ENCODE assay signal across 21 cellular contexts in genomic region chr9:131258698-131259431, GRCh38. TPM values are rescaled to one million over a fixed set of nuclear protein-coding genes. Genes with fewer than 3 reads are reported as not detected.
DNase-seq lines count a peak whose midpoint lies in the region; ATAC-seq and TF ChIP-seq lines count a peak whose summit lies in the region.
"Had no signal": no experiment of that assay in that cellular context is flagged by ENCODE, and none has a peak within 500 bp of the region (broad histone marks: within the 10 kb centered on the region; RNA-seq: fewer than 3 reads in every experiment).

No MANE protein-coding gene starts in this region.

- peaks cover 3% of the 10 kb centered on the region for H3F3A ChIP-seq in smooth muscle cell (ENCODE audit: low read depth)

- no peak for ATAC-seq in activated CD4-positive, alpha-beta T cell treated with anti-CD3 and anti-CD28 coated beads for 36 hours
- ATAC-seq in CD4-positive, alpha-beta T cell (ENCODE audit: poor library complexity) = no peak
- no peak for ATAC-seq in natural killer cell treated with Interleukin-12 subunit alpha and Interleukin-12 subunit beta and Interleukin-15 and Interleukin-18, amount 100 ng/mL, for 72 hours
- ATAC-seq in HG03354 (IDR thresholded peaks at IDR 0.05; ENCODE audit: poor library complexity, severe bottlenecking, unreplicated experiment) = no peak
- ATAC-seq: activated CD4-positive, CD25-positive, alpha-beta regulatory T cell treated with anti-CD3 and anti-CD28 coated beads, Interleukin-2, amount 50 U/mL, for 24 hours; gastroesophageal sphincter had no signal

- H3K4me1 ChIP-seq in smooth muscle cell (ENCODE audit: low read depth) = no peaks in the 10 kb centered on the region
- H3K4me1 ChIP-seq: parathyroid adenoma had no signal

- peaks cover 61% of the 10 kb centered on the region for H3K4me1 Mint-ChIP-seq in activated CD4-positive, alpha-beta T cell treated with anti-CD3 and anti-CD28 coated beads for 36 hours
- H3K4me1 Mint-ChIP-seq in activated CD4-positive, alpha-beta T cell treated with anti-CD3 and anti-CD28 coated beads, Interleukin-2, amount 10 ng/mL, durations not matched to agents 24 days and 14 days = peaks cover 46% of the 10 kb centered on the region
- H3K4me1 Mint-ChIP-seq in CD4-positive, alpha-beta T cell (ENCODE audit: low read depth) = peaks cover 70% of the 10 kb centered on the region
- peaks cover 93% of the 10 kb centered on the region for H3K4me1 Mint-ChIP-seq in dendritic cell treated with granulocyte-macrophage colony-stimulating factor and Interleukin-4, amounts not matched to agents 40 ng/mL and 50 ng/mL, for 4 days (ENCODE audit: low read depth)
- peaks cover 36 to 42% of the 10 kb centered on the region in 2 donors for H3K4me1 Mint-ChIP-seq in natural killer cell treated with Interleukin-12 subunit alpha and Interleukin-12 subunit beta and Interleukin-15 and Interleukin-18, amount 100 ng/mL, for 72 hours (ENCODE audit: low read depth in 2 of 2)

- no peak for TF ChIP-seq CTCF in CD4-positive, alpha-beta T cell (IDR thresholded peaks at IDR 0.05)
- TF ChIP-seq CTCF in smooth muscle cell (IDR thresholded peaks at IDR 0.05; ENCODE audit: borderline replicate concordance, insufficient read depth, poor library complexity, severe bottlenecking) = no peak

- no peaks in the 10 kb centered on the region for H3K9me3 Mint-ChIP-seq in activated CD4-positive, alpha-beta T cell treated with anti-CD3 and anti-CD28 coated beads for 36 hours (ENCODE audit: low read depth)
- H3K9me3 Mint-ChIP-seq in activated CD4-positive, alpha-beta T cell treated with anti-CD3 and anti-CD28 coated beads, Interleukin-2, amount 10 ng/mL, durations not matched to agents 24 days and 14 days = no peaks in the 10 kb centered on the region
- H3K9me3 Mint-ChIP-seq in CD4-positive, alpha-beta T cell = no peaks in the 10 kb centered on the region
- no peaks in the 10 kb centered on the region for H3K9me3 Mint-ChIP-seq in dendritic cell treated with granulocyte-macrophage colony-stimulating factor and Interleukin-4, amounts not matched to agents 40 ng/mL and 50 ng/mL, for 4 days
- no peaks in the 10 kb centered on the region for H3K9me3 Mint-ChIP-seq in natural killer cell treated with Interleukin-12 subunit alpha and Interleukin-12 subunit beta and Interleukin-15 and Interleukin-18, amount 100 ng/mL, for 72 hours

- no peaks in the 10 kb centered on the region for H3K36me3 ChIP-seq in smooth muscle cell (ENCODE audit: low read depth)
- H3K36me3 ChIP-seq: brain microvascular endothelial cell, SJSA1, transverse colon had no signal

- H3K27ac Mint-ChIP-seq in activated CD4-positive, alpha-beta T cell treated with anti-CD3 and anti-CD28 coated beads for 36 hours = peak overlapping the region; percentile 13
- no peak overlapping the region for H3K27ac Mint-ChIP-seq in activated CD4-positive, alpha-beta T cell treated with anti-CD3 and anti-CD28 coated beads, Interleukin-2, amount 10 ng/mL, durations not matched to agents 24 days and 14 days
- H3K27ac Mint-ChIP-seq in CD4-positive, alpha-beta T cell = peak overlapping the region; percentile 98
- peak overlapping the region; percentile 90 for H3K27ac Mint-ChIP-seq in dendritic cell treated with granulocyte-macrophage colony-stimulating factor and Interleukin-4, amounts not matched to agents 40 ng/mL and 50 ng/mL, for 4 days
- H3K27ac Mint-ChIP-seq in natural killer cell treated with Interleukin-12 subunit alpha and Interleukin-12 subunit beta and Interleukin-15 and Interleukin-18, amount 100 ng/mL, for 72 hours = peak overlapping the region; percentile 69 to 100

- H3K27me3 Mint-ChIP-seq in activated CD4-positive, alpha-beta T cell treated with anti-CD3 and anti-CD28 coated beads for 36 hours = no peaks in the 10 kb centered on the region
- H3K27me3 Mint-ChIP-seq in activated CD4-positive, alpha-beta T cell treated with anti-CD3 and anti-CD28 coated beads, Interleukin-2, amount 10 ng/mL, durations not matched to agents 24 days and 14 days = no peaks in the 10 kb centered on the region
- H3K27me3 Mint-ChIP-seq in CD4-positive, alpha-beta T cell = no peaks in the 10 kb centered on the region
- no peaks in the 10 kb centered on the region for H3K27me3 Mint-ChIP-seq in dendritic cell treated with granulocyte-macrophage colony-stimulating factor and Interleukin-4, amounts not matched to agents 40 ng/mL and 50 ng/mL, for 4 days
- no peaks in the 10 kb centered on the region for H3K27me3 Mint-ChIP-seq in natural killer cell treated with Interleukin-12 subunit alpha and Interleukin-12 subunit beta and Interleukin-15 and Interleukin-18, amount 100 ng/mL, for 72 hours

- no peaks in the 10 kb centered on the region for H3K27me3 ChIP-seq in CD4-positive, alpha-beta T cell (ENCODE audit: control insufficient read depth, insufficient read depth, low read length)
- no peaks in the 10 kb centered on the region for H3K27me3 ChIP-seq in smooth muscle cell (ENCODE audit: low read depth)
- H3K27me3 ChIP-seq: brain microvascular endothelial cell, gastroesophageal sphincter, SJSA1, transverse colon had no signal

- H3K4me3 ChIP-seq in smooth muscle cell = no peak overlapping the region
- H3K4me3 ChIP-seq: gastroesophageal sphincter, SJSA1, transverse colon had no signal

- H3K27ac ChIP-seq in CD4-positive, alpha-beta T cell (ENCODE audit: low read depth, low read length) = peak overlapping the region; percentile 91
- H3K27ac ChIP-seq in smooth muscle cell (ENCODE audit: low read depth) = no peak overlapping the region
- H3K27ac ChIP-seq: brain microvascular endothelial cell, epithelial cell of prostate, gastroesophageal sphincter, parathyroid adenoma, SJSA1, transverse colon had no signal

- H3K4me2 ChIP-seq in smooth muscle cell = no peak overlapping the region

- POLR2A ChIA-PET in activated CD4-positive, alpha-beta T cell treated with anti-CD3 and anti-CD28 coated beads for 36 hours (lab: Charles Lee) = no interaction called here
- POLR2A ChIA-PET in CD4-positive, alpha-beta T cell (lab: Charles Lee) = interaction anchor here (18.0 kb wide), 1 partner anchor 11 kb away, joined by 738 read pairs; the partner anchor contains the start of gene FAM78A

- H3K79me2 ChIP-seq in smooth muscle cell (ENCODE audit: low read depth) = no peaks in the 10 kb centered on the region
- H3K79me2 ChIP-seq: parathyroid adenoma had no signal

- WGBS in smooth muscle cell (ENCODE audit: low lambda C conversion rate) = 89% methylated on average over 23 of the region's 25 CpGs

- peaks cover 36% of the 10 kb centered on the region for H3K36me3 Mint-ChIP-seq in activated CD4-positive, alpha-beta T cell treated with anti-CD3 and anti-CD28 coated beads for 36 hours (ENCODE audit: low read depth)
- H3K36me3 Mint-ChIP-seq in activated CD4-positive, alpha-beta T cell treated with anti-CD3 and anti-CD28 coated beads, Interleukin-2, amount 10 ng/mL, durations not matched to agents 24 days and 14 days (ENCODE audit: low read depth) = peaks cover 35% of the 10 kb centered on the region
- peaks cover 66% of the 10 kb centered on the region for H3K36me3 Mint-ChIP-seq in CD4-positive, alpha-beta T cell (ENCODE audit: low read depth)
- peaks cover 68% of the 10 kb centered on the region for H3K36me3 Mint-ChIP-seq in dendritic cell treated with granulocyte-macrophage colony-stimulating factor and Interleukin-4, amounts not matched to agents 40 ng/mL and 50 ng/mL, for 4 days (ENCODE audit: low read depth)
- H3K36me3 Mint-ChIP-seq in natural killer cell treated with Interleukin-12 subunit alpha and Interleukin-12 subunit beta and Interleukin-15 and Interleukin-18, amount 100 ng/mL, for 72 hours = peaks cover 7% of the 10 kb centered on the region

- H2AFZ ChIP-seq in smooth muscle cell (ENCODE audit: low read depth) = no peak overlapping the region
- H2AFZ ChIP-seq: parathyroid adenoma had no signal

- intact Hi-C loops in activated CD4-positive, alpha-beta T cell treated with anti-CD3 and anti-CD28 coated beads for 36 hours (cut with DNase I, micrococcal nuclease) = loop anchor here in 1 of 2 experiments (5.0 kb wide), 1 partner anchor 1093 kb away; the partner anchor contains the start of gene SETX
- intact Hi-C loops in activated CD4-positive, alpha-beta T cell treated with anti-CD3 and anti-CD28 coated beads, Interleukin-2, amount 10 ng/mL, durations not matched to agents 24 days and 14 days (cut with micrococcal nuclease) = no loop called here
- intact Hi-C loops in CD4-positive, alpha-beta T cell (cut with DNase I, micrococcal nuclease) = no loop called here
- intact Hi-C loops in dendritic cell treated with granulocyte-macrophage colony-stimulating factor and Interleukin-4, amounts not matched to agents 40 ng/mL and 50 ng/mL, for 4 days (cut with micrococcal nuclease) = no loop called here

- no peak for DNase-seq in activated CD4-positive, alpha-beta T cell treated with anti-CD3 and anti-CD28 coated beads for 36 hours
- DNase-seq in activated CD4-positive, alpha-beta T cell treated with anti-CD3 and anti-CD28 coated beads, Interleukin-2, amount 10 ng/mL, durations not matched to agents 24 days and 14 days = no peak
- no peak for DNase-seq in CD4-positive, alpha-beta T cell
- peak; percentile 56 for DNase-seq in natural killer cell treated with Interleukin-12 subunit alpha and Interleukin-12 subunit beta and Interleukin-15 and Interleukin-18, amount 100 ng/mL, for 72 hours (ENCODE audit: low spot score)
- no peak for DNase-seq in smooth muscle cell (lab: John Stamatoyannopoulos, UW; ENCODE audit: unreplicated experiment)
- no peak for DNase-seq in stimulated activated naive CD4-positive, alpha-beta T cell treated with Interleukin-2 at 50 U/mL for 16 hours (lab: John Stamatoyannopoulos, UW)
- DNase-seq: 8988T; activated naive CD4-positive, alpha-beta T cell; brain microvascular endothelial cell; C1 segment of cervical spinal cord; DMS53; NCI-H1417; NCI-H2171; transverse colon had no signal

- H3K9me3 ChIP-seq in CD4-positive, alpha-beta T cell (ENCODE audit: control insufficient read depth, low read length) = no peaks in the 10 kb centered on the region
- H3K9me3 ChIP-seq in smooth muscle cell (replicated peaks; ENCODE audit: low read depth) = no peaks in the 10 kb centered on the region
- H3K9me3 ChIP-seq: gastroesophageal sphincter, SJSA1, transverse colon had no signal

- CTCF ChIA-PET in activated CD4-positive, alpha-beta T cell treated with anti-CD3 and anti-CD28 coated beads for 36 hours (lab: Charles Lee) = interaction anchor here (0.5 to 1.7 kb wide), 2 partner anchors 9 to 1081 kb away, joined by 3 to 5 read pairs; no protein-coding TSS in a partner anchor
- CTCF ChIA-PET in CD4-positive, alpha-beta T cell (lab: Charles Lee) = no interaction called here

- no peak overlapping the region for H3K4me3 Mint-ChIP-seq in activated CD4-positive, alpha-beta T cell treated with anti-CD3 and anti-CD28 coated beads for 36 hours
- no peak overlapping the region for H3K4me3 Mint-ChIP-seq in activated CD4-positive, alpha-beta T cell treated with anti-CD3 and anti-CD28 coated beads, Interleukin-2, amount 10 ng/mL, durations not matched to agents 24 days and 14 days
- no peak overlapping the region for H3K4me3 Mint-ChIP-seq in CD4-positive, alpha-beta T cell
- H3K4me3 Mint-ChIP-seq in dendritic cell treated with granulocyte-macrophage colony-stimulating factor and Interleukin-4, amounts not matched to agents 40 ng/mL and 50 ng/mL, for 4 days = no peak overlapping the region
- no peak overlapping the region for H3K4me3 Mint-ChIP-seq in natural killer cell treated with Interleukin-12 subunit alpha and Interleukin-12 subunit beta and Interleukin-15 and Interleukin-18, amount 100 ng/mL, for 72 hours

- H3K9ac ChIP-seq in smooth muscle cell (ENCODE audit: low read depth) = no peak overlapping the region
- H3K9ac ChIP-seq: parathyroid adenoma had no signal

- no peaks in the 10 kb centered on the region for H4K20me1 ChIP-seq in smooth muscle cell (ENCODE audit: low read depth)

RNA-seq across cellular contexts. Expression of gene FAM78A, which starts 17.4 kb away (rescaled TPM):
- 10 to 100 TPM; 36.6 to 52.3 TPM for total RNA-seq in activated CD4-positive, alpha-beta T cell treated with anti-CD3 and anti-CD28 coated beads for 36 hours
- total RNA-seq in activated CD4-positive, alpha-beta T cell treated with anti-CD3 and anti-CD28 coated beads, Interleukin-2, amount 10 ng/mL, durations not matched to agents 24 days and 14 days = 51.6 and 55.1 TPM in 2 replicates
- 10 to 100 TPM; 62.4 to 62.7 TPM for total RNA-seq in CD4-positive, alpha-beta T cell
- 10 to 100 TPM; 46.2 to 53.3 TPM for total RNA-seq in natural killer cell treated with Interleukin-12 subunit alpha and Interleukin-12 subunit beta and Interleukin-15 and Interleukin-18, amount 100 ng/mL, for 72 hours
- 3.6 and 5.5 TPM in 2 replicates for total RNA-seq in smooth muscle cell
- polyA plus RNA-seq in smooth muscle cell = 3.3 and 4.2 TPM in 2 replicates

RNA-seq across cellular contexts. Expression of gene PLPP7, which starts 30.7 kb away (rescaled TPM):
- under 1 TPM; 0.14 to 0.30 TPM for total RNA-seq in activated CD4-positive, alpha-beta T cell treated with anti-CD3 and anti-CD28 coated beads for 36 hours
- not detected in 2 replicates for total RNA-seq in activated CD4-positive, alpha-beta T cell treated with anti-CD3 and anti-CD28 coated beads, Interleukin-2, amount 10 ng/mL, durations not matched to agents 24 days and 14 days
- under 1 TPM in 1 of 2 experiments, not detected in 1; 0.22 TPM for total RNA-seq in CD4-positive, alpha-beta T cell
- total RNA-seq in natural killer cell treated with Interleukin-12 subunit alpha and Interleukin-12 subunit beta and Interleukin-15 and Interleukin-18, amount 100 ng/mL, for 72 hours = under 1 TPM in 1 of 2 donors, not detected in 1; 0.74 TPM
- total RNA-seq in smooth muscle cell = 0.94 and 4.2 TPM in 2 replicates
- polyA plus RNA-seq in smooth muscle cell = 0.70 and 3.3 TPM in 2 replicates
